Comparison of ENCODE assay signal across 8 cellular contexts in the genomic region with DNA sequence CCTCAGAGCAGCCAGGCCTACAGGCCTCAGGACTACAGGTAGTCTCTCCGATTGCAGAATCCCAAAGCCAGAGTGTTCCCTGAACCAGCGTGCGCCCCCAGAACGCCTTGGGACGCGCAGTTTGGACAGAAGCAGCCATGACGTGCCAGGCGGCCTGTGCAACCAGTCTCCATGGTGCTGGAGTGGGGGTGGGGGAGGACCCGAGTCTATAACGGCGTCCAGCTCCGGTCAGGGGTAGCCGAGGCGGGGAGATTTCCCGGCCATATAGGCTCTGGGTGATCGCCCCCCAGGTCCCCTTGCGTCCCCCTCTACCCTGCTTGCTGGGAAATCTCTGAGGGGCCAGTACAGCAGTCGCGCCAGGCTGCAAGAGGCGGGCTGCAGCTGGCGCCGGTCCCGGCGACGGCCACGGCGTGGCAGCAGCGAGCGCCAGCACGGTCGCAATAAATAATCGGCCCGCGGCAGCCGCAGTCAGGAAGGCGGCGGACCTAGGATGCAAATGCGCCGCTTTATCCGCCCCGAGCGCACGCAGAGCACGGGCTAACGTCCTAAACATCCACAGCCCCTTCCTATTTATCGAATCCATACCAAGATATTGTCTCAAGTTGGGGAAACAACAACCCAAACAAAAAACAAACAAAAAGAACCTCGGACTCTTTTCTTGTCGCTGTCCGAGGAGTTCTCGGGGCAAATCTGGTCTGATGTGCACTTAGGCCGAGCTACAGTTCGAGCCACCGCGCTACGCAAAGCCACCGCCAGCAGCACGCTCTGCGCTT. TPM values are rescaled to one million over a fixed set of nuclear protein-coding genes. Genes with fewer than 3 reads are reported as not detected.
DNase-seq lines count a peak whose midpoint lies in the region; ATAC-seq, FAIRE-seq and TF ChIP-seq lines count a peak whose summit lies in the region.

No MANE protein-coding gene starts in this region.

- no peak for TF ChIP-seq EP300 in transverse colon (IDR thresholded peaks at IDR 0.05; ENCODE audit: low read depth)

- H3K27me3 Mint-ChIP-seq in CD14-positive monocyte (ENCODE audit: low read depth in 3 of 3) = peaks cover 94 to 100% (median 99%) of the 10 kb centered on the region in 3 donors
- H3K27me3 Mint-ChIP-seq in activated T-cell treated with anti-CD3 and anti-CD28 coated beads, Interleukin-2, amount 50 U/mL, for 72 hours (ENCODE audit: low read depth) = peaks cover 91% of the 10 kb centered on the region
- peaks cover 100% of the 10 kb centered on the region for H3K27me3 Mint-ChIP-seq in neural crest cell (ENCODE audit: low read depth)

- H3K36me3 ChIP-seq in NT2/D1 (ENCODE audit: insufficient read depth, insufficient read length, low read length) (no peaks in the 10 kb centered on the region), transverse colon (no peaks in the 10 kb centered on the region)

- H3K4me3 Mint-ChIP-seq in CD14-positive monocyte (peak overlapping the region; percentile 78 to 94), neural crest cell (peak overlapping the region; percentile 85)
- peak overlapping the region; percentile 85 to 89 for H3K4me3 Mint-ChIP-seq in activated T-cell treated with anti-CD3 and anti-CD28 coated beads, Interleukin-2, amount 50 U/mL, for 72 hours

- H3K36me3 Mint-ChIP-seq in CD14-positive monocyte = peaks cover 15 to 32% of the 10 kb centered on the region in 2 donors
- H3K36me3 Mint-ChIP-seq in activated T-cell treated with anti-CD3 and anti-CD28 coated beads, Interleukin-2, amount 50 U/mL, for 72 hours (ENCODE audit: insufficient read depth in 2 of 2) = peaks cover 1 to 2% of the 10 kb centered on the region in 2 donors
- H3K36me3 Mint-ChIP-seq in neural crest cell (ENCODE audit: low read depth) = peaks cover 8% of the 10 kb centered on the region

- H3K4me1 ChIP-seq in NT2/D1 (ENCODE audit: insufficient read depth, insufficient read length) (peaks cover 3% of the 10 kb centered on the region), transverse colon (peaks cover 21 to 85% (median 64%) of the 10 kb centered on the region in 4 donors)

- in situ Hi-C loops in transverse colon (cut with MboI; ENCODE audit: low pct_ligation_motif_present in 1 of 4, low pct_unique_long_range_greater_than_20kb in 1 of 4, low sequenced_read_pairs in 3 of 4) = loop anchor here in 3 of 4 donors (10.0 to 25.0 kb wide), 4 partner anchors 786 to 1288 kb away; no protein-coding TSS in a partner anchor

- TF ChIP-seq CTCF in CD14-positive monocyte (IDR thresholded peaks at IDR 0.05) = peak; percentile 90
- TF ChIP-seq CTCF in fibroblast of the aortic adventitia (IDR thresholded peaks at IDR 0.05; ENCODE audit: insufficient read depth, low read length) = peak; percentile 70
- TF ChIP-seq CTCF in neural crest cell (conservative IDR thresholded peaks at IDR 0.05) = peak; percentile 89
- TF ChIP-seq CTCF in transverse colon (IDR thresholded peaks at IDR 0.05) = peak; percentile 86 to 97 (median 93)

- H3K9me3 ChIP-seq in NT2/D1 (ENCODE audit: insufficient read depth, low read length) (no peaks in the 10 kb centered on the region; the same call in 1 of the 2 replicates), transverse colon (no peaks in the 10 kb centered on the region)

- intact Hi-C loops in CD14-positive monocyte (cut with micrococcal nuclease) (loop anchor here (5.0 kb wide), 2 partner anchors 37 to 1288 kb away; a partner anchor contains a TSS), transverse colon (cut with DNase I; ENCODE audit: low total_unique reads) (no loop called here)

- peak; percentile 52 for DNase-seq in CD14-positive monocyte (ENCODE audit: low spot score)
- DNase-seq in GM19239 (ENCODE audit: insufficient read length, low spot score) = peak; percentile 86
- DNase-seq in NT2/D1 (ENCODE audit: low read depth, low spot score) = no peak
- DNase-seq in activated T-cell treated with anti-CD3 and anti-CD28 coated beads, Interleukin-2, amount 50 U/mL, for 72 hours = peak; percentile 76 to 78
- peak; percentile 60 for DNase-seq in fibroblast of the aortic adventitia (ENCODE audit: low read depth)
- peak; percentile 72 for DNase-seq in neural crest cell (ENCODE audit: low read depth, low spot score)
- DNase-seq in transverse colon = peak; percentile 86

- H3K27me3 ChIP-seq in NT2/D1 (ENCODE audit: insufficient read depth, insufficient read length) (peaks cover 100% of the 10 kb centered on the region), transverse colon (peaks cover 58% of the 10 kb centered on the region)

- peak; percentile 96 for TF ChIP-seq POLR2A in transverse colon (IDR thresholded peaks at IDR 0.05)

- H3K27ac ChIP-seq in transverse colon = peak overlapping the region; percentile 95 to 99 (median 98)

- H3K9ac ChIP-seq in NT2/D1 (ENCODE audit: insufficient read length, low read depth) = peak overlapping the region; percentile 12

- H3K9me3 Mint-ChIP-seq in CD14-positive monocyte (peaks cover 3 to 57% (median 32%) of the 10 kb centered on the region in 7 donors), neural crest cell (peaks cover 4% of the 10 kb centered on the region)
- no peaks in the 10 kb centered on the region for H3K9me3 Mint-ChIP-seq in activated T-cell treated with anti-CD3 and anti-CD28 coated beads, Interleukin-2, amount 50 U/mL, for 72 hours

- peak; percentile 72 for ATAC-seq in HG03439 (IDR thresholded peaks at IDR 0.05; ENCODE audit: unreplicated experiment)
- peak; percentile 83 to 87 for ATAC-seq in activated T-cell treated with anti-CD3 and anti-CD28 coated beads, Interleukin-2, amount 50 U/mL, for 72 hours (replicated peaks in 1 of 2)

- 1% methylated on average over 48 of the region's 58 CpGs; no CpG with 5 or more reads in 1 of the 2 donors for WGBS in transverse colon (ENCODE audit: low coverage in 1 of 2), 2 donors

- peak overlapping the region; percentile 42 for H3K4me3 ChIP-seq in NT2/D1 (ENCODE audit: insufficient read length, low read depth)
- peak overlapping the region; percentile 49 for H3K4me3 ChIP-seq in fibroblast of the aortic adventitia (ENCODE audit: low read depth, low read length)
- peak overlapping the region; percentile 71 to 81 (median 76) for H3K4me3 ChIP-seq in transverse colon

- FAIRE-seq in GM19239 (lab: Jason Lieb, UNC) = no peak

- H3K4me1 Mint-ChIP-seq in CD14-positive monocyte (peaks cover 59% of the 10 kb centered on the region), neural crest cell (peaks cover 26% of the 10 kb centered on the region)
- H3K4me1 Mint-ChIP-seq in activated T-cell treated with anti-CD3 and anti-CD28 coated beads, Interleukin-2, amount 50 U/mL, for 72 hours (ENCODE audit: low read depth) = peaks cover 49% of the 10 kb centered on the region

- H3K27ac Mint-ChIP-seq in CD14-positive monocyte (no peak overlapping the region), neural crest cell (ENCODE audit: unreplicated experiment) (peak overlapping the region; percentile 80)
- H3K27ac Mint-ChIP-seq in activated T-cell treated with anti-CD3 and anti-CD28 coated beads, Interleukin-2, amount 50 U/mL, for 72 hours = no peak overlapping the region

RNA-seq across cellular contexts. Expression of a gene that starts 1.6 kb away (rescaled TPM):
- polyA plus RNA-seq in CD14-positive monocyte = not detected
- not detected for total RNA-seq in activated T-cell treated with anti-CD3 and anti-CD28 coated beads, Interleukin-2, amount 50 U/mL, for 72 hours
- total RNA-seq in fibroblast of the aortic adventitia (ENCODE audit: low replicate concordance) (1.2 and 3.5 TPM in 2 replicates), neural crest cell (10.6 and 11.3 TPM in 2 replicates), transverse colon (10 to 100 TPM; 14.1 to 27.3 (median 15.7) TPM)

RNA-seq across cellular contexts. Expression of a gene that starts 3.2 kb away (rescaled TPM):
- polyA plus RNA-seq in CD14-positive monocyte = not detected
- total RNA-seq in activated T-cell treated with anti-CD3 and anti-CD28 coated beads, Interleukin-2, amount 50 U/mL, for 72 hours = under 1 TPM in 1 of 2 donors, not detected in 1; 0.31 TPM
- total RNA-seq in fibroblast of the aortic adventitia (ENCODE audit: low replicate concordance) (not detected in 2 replicates), neural crest cell (1.6 and 2.0 TPM in 2 replicates), transverse colon (10 to 100 TPM; 12.9 to 27.8 (median 17.3) TPM)

RNA-seq across cellular contexts. Expression of a gene that starts 5.7 kb away (rescaled TPM):
- not detected for polyA plus RNA-seq in CD14-positive monocyte
- total RNA-seq in activated T-cell treated with anti-CD3 and anti-CD28 coated beads, Interleukin-2, amount 50 U/mL, for 72 hours = not detected
- not detected in 2 replicates for total RNA-seq in fibroblast of the aortic adventitia (ENCODE audit: low replicate concordance)
- total RNA-seq in neural crest cell = 7.1 and 8.8 TPM in 2 replicates
- 10 to 100 TPM in 3 of 4 donors, 1 to 10 TPM in 1; 7.0 to 22.9 (median 12.8) TPM for total RNA-seq in transverse colon

RNA-seq across cellular contexts. Expression of a gene that starts 7.3 kb away (rescaled TPM):
- polyA plus RNA-seq in CD14-positive monocyte = 1 to 10 TPM in 1 of 2 donors, under 1 TPM in 1; 0.85 to 1.8 TPM
- total RNA-seq in activated T-cell treated with anti-CD3 and anti-CD28 coated beads, Interleukin-2, amount 50 U/mL, for 72 hours = under 1 TPM in 1 of 2 donors, not detected in 1; 0.14 TPM
- total RNA-seq in fibroblast of the aortic adventitia (ENCODE audit: low replicate concordance) (0.72 and 2.4 TPM in 2 replicates), neural crest cell (3.2 and 4.3 TPM in 2 replicates), transverse colon (10 to 100 TPM; 18.3 to 89.8 (median 31.6) TPM)

RNA-seq across cellular contexts. Expression of a gene that starts 14.6 kb away (rescaled TPM):
- 1 to 10 TPM in 1 of 2 donors, under 1 TPM in 1; 0.55 to 1.9 TPM for polyA plus RNA-seq in CD14-positive monocyte
- total RNA-seq in activated T-cell treated with anti-CD3 and anti-CD28 coated beads, Interleukin-2, amount 50 U/mL, for 72 hours = not detected
- not detected in 2 replicates for total RNA-seq in fibroblast of the aortic adventitia (ENCODE audit: low replicate concordance)
- 9.0 and 10.0 TPM in 2 replicates for total RNA-seq in neural crest cell
- 100 to 1,000 TPM in 1 of 4 donors, 10 to 100 TPM in 3; 19.5 to 130 (median 50.6) TPM for total RNA-seq in transverse colon
